In genomic region chr7:114924066-114924712, GRCh38 we compare ENCODE assay signal across 8 cellular contexts. TPM values are rescaled to one million over a fixed set of nuclear protein-coding genes. Genes with fewer than 3 reads are reported as not detected.
DNase-seq lines count a peak whose midpoint lies in the region; ATAC-seq and TF ChIP-seq lines count a peak whose summit lies in the region.

No MANE protein-coding gene starts in this region.

- TF ChIP-seq CTCF in GM23338 (conservative IDR thresholded peaks at IDR 0.05; ENCODE audit: low read depth in 2 of 2) (no peak), nephron progenitor cell (IDR thresholded peaks at IDR 0.05) (no peak)

- H3K9me2 ChIP-seq in GM23338 (ENCODE audit: insufficient read depth), result 0 out of 2 replicates have a peak, but pooled peaks cover 2% of the 10 kb centered on the region

- no peaks in the 10 kb centered on the region for H3K9me3 Mint-ChIP-seq in GM23338
- H3K9me3 Mint-ChIP-seq in activated naive CD8-positive, alpha-beta T cell treated with anti-CD3 and anti-CD28 coated beads for 36 hours, result no peaks in the 10 kb centered on the region
- no peaks in the 10 kb centered on the region for H3K9me3 Mint-ChIP-seq in nephron progenitor cell

- H3K27me3 Mint-ChIP-seq in GM23338 (ENCODE audit: insufficient read depth, low read depth, poor library complexity) (no peaks in the 10 kb centered on the region), nephron progenitor cell (ENCODE audit: low read depth, poor library complexity) (no peaks in the 10 kb centered on the region)
- no peaks in the 10 kb centered on the region for H3K27me3 Mint-ChIP-seq in activated naive CD8-positive, alpha-beta T cell treated with anti-CD3 and anti-CD28 coated beads for 36 hours

- peak overlapping the region; percentile 88; the same call in 1 of the 3 replicates for H3K4me3 Mint-ChIP-seq in GM23338
- peak overlapping the region; percentile 89 for H3K4me3 Mint-ChIP-seq in activated naive CD8-positive, alpha-beta T cell treated with anti-CD3 and anti-CD28 coated beads for 36 hours
- H3K4me3 Mint-ChIP-seq in nephron progenitor cell, result peak overlapping the region; percentile 93

- peaks cover 23% of the 10 kb centered on the region for H3K27me3 ChIP-seq in GM23338 (ENCODE audit: insufficient read depth)

- no peaks in the 10 kb centered on the region for H3K36me3 ChIP-seq in GM23338 (ENCODE audit: insufficient read depth)

- no peaks in the 10 kb centered on the region for H3K79me2 ChIP-seq in GM23338 (replicated peaks; ENCODE audit: insufficient read depth)

- no peak overlapping the region for H3K27ac ChIP-seq in GM23338 (ENCODE audit: low read depth)

- H4K20me1 ChIP-seq in GM23338 (replicated peaks; ENCODE audit: insufficient read depth), result no peaks in the 10 kb centered on the region

- no peaks in the 10 kb centered on the region for H3F3A ChIP-seq in GM23338 (replicated peaks; ENCODE audit: low read depth)

- H3K4me1 Mint-ChIP-seq in GM23338 (peaks cover 27% of the 10 kb centered on the region), nephron progenitor cell (peaks cover 17% of the 10 kb centered on the region)
- peaks cover 36% of the 10 kb centered on the region for H3K4me1 Mint-ChIP-seq in activated naive CD8-positive, alpha-beta T cell treated with anti-CD3 and anti-CD28 coated beads for 36 hours

- H3K27ac Mint-ChIP-seq in GM23338, result no peak overlapping the region
- peak overlapping the region; percentile 94 for H3K27ac Mint-ChIP-seq in activated naive CD8-positive, alpha-beta T cell treated with anti-CD3 and anti-CD28 coated beads for 36 hours
- H3K27ac Mint-ChIP-seq in nephron progenitor cell, result no peak overlapping the region

- H3K4me1 ChIP-seq in GM23338 (ENCODE audit: insufficient read depth), result peaks cover 19% of the 10 kb centered on the region

- no peak overlapping the region for H3K4me3 ChIP-seq in GM23338

- H3K4me2 ChIP-seq in GM23338, result 0 out of 2 replicates have a peak overlapping the region, but pooled peaks have one; percentile 84

- intact Hi-C loops in head of caudate nucleus (cut with DNase I) (no loop called here), posterior cingulate gyrus (cut with DNase I) (no loop called here)

- no peak for ATAC-seq in GM23338

- DNase-seq in EH (ENCODE audit: low read depth) (peak; percentile 21), GM23338 (ENCODE audit: low spot score) (no peak), nephron progenitor cell (no peak), epidermal melanocyte (ENCODE audit: insufficient read length, low spot score) (no peak), SW480 (ENCODE audit: low spot score) (no peak), head of caudate nucleus (no peak), posterior cingulate gyrus (no peak)
- DNase-seq in activated naive CD8-positive, alpha-beta T cell treated with anti-CD3 and anti-CD28 coated beads for 36 hours, result no peak

- H3K36me3 Mint-ChIP-seq in GM23338 (ENCODE audit: low read depth) (no peaks in the 10 kb centered on the region), nephron progenitor cell (ENCODE audit: low read depth) (no peaks in the 10 kb centered on the region)
- peaks cover 24% of the 10 kb centered on the region for H3K36me3 Mint-ChIP-seq in activated naive CD8-positive, alpha-beta T cell treated with anti-CD3 and anti-CD28 coated beads for 36 hours

- no peak overlapping the region for H2AFZ ChIP-seq in GM23338

TF ChIP-seq in GM23338, 12 proteins besides CTCF, POLR2A, EP300 and RAD21 (continues in another document):
- TF ChIP-seq ZNF331 (CRISPR knock-in tag; IDR thresholded peaks at IDR 0.05; ENCODE audit: low read depth), result no peak
- no peak for TF ChIP-seq ETS1 (IDR thresholded peaks at IDR 0.05)
- no peak for TF ChIP-seq ZNF114 (CRISPR knock-in tag; IDR thresholded peaks at IDR 0.05)
- TF ChIP-seq STAT1 (IDR thresholded peaks at IDR 0.05; ENCODE audit: unreplicated experiment), result no peak
- TF ChIP-seq ZNF462 (CRISPR knock-in tag; IDR thresholded peaks at IDR 0.05), result no peak
- no peak for TF ChIP-seq NANOG (IDR thresholded peaks at IDR 0.05; ENCODE audit: borderline replicate concordance)
- TF ChIP-seq JUNB (IDR thresholded peaks at IDR 0.05; ENCODE audit: unreplicated experiment), result no peak
- TF ChIP-seq POLR2AphosphoS5 (IDR thresholded peaks at IDR 0.05; ENCODE audit: low read depth), result no peak
- TF ChIP-seq CREB1 (CRISPR knock-in tag; IDR thresholded peaks at IDR 0.05; ENCODE audit: low read depth), result no peak
- TF ChIP-seq EZH2 (IDR thresholded peaks at IDR 0.05; ENCODE audit: low read depth, unreplicated experiment), result no peak
- no peak for TF ChIP-seq EZH2phosphoT487 (IDR thresholded peaks at IDR 0.05; ENCODE audit: unreplicated experiment)

RNA-seq across cellular contexts. Expression of gene MDFIC, which starts 2.3 kb away (rescaled TPM):
- 5.2 and 9.8 TPM in 2 replicates for total RNA-seq in GM23338 (2014; rRNA removed; shearing (Covaris generic))
- polyA plus RNA-seq in GM23338 (2016; fragmentation: Nextera tagmentation; extraction: Ambion mirVana), result 3.0 and 4.2 TPM in 2 replicates
- 10 to 100 TPM; 55.9 to 57.1 TPM for total RNA-seq in activated naive CD8-positive, alpha-beta T cell treated with anti-CD3 and anti-CD28 coated beads for 36 hours
